ENCODE assay signal across 18 cellular contexts in the genomic region with DNA sequence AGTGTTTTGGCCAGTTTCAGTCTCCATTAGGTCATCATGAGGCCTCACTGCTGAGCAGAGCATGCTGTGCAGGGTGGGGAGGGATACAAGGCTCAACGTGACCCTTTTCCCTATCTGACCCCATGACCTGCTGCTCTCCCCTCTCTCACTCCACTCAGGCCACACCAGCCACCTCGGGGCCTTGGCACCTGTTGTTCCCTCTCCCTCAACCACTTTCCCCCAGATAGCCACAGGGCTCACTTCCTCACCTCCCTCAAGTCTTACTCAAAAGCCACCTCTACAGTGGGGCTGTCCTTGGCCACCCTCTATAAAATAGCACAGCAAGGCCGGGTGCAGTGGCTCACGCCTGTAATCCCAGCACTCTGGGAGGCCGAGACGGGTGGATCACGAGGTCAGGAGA.
"Had no signal": no experiment of that assay in that cellular context is flagged by ENCODE, and none has a peak within 500 bp of the region (broad histone marks: within the 10 kb centered on the region; RNA-seq: fewer than 3 reads in every experiment).

No MANE protein-coding gene starts in this region.

- H3K9me3 ChIP-seq: colonic mucosa, pancreas, uterus had no signal

- H3K36me3 ChIP-seq: colonic mucosa, pancreas, uterus had no signal

- H3K27ac ChIP-seq: foreskin keratinocyte, uterus had no signal

- ATAC-seq: foreskin keratinocyte; left lobe of liver; pancreas; stimulated activated naive B cell treated with anti-CD40 and anti-IgM and Interleukin-4, amounts not matched to agents 10 μg/mL and 1 μg/mL and 100 μg/mL, for 72 hours; T-cell; WTC11 had no signal

- FAIRE-seq: kidney, pancreas had no signal

- H3K27me3 ChIP-seq: colonic mucosa, foreskin keratinocyte, pancreas, uterus had no signal

- H3K4me3 ChIP-seq: colonic mucosa, pancreas, uterus had no signal

- DNase-seq: activated CD4-positive, alpha-beta memory T cell treated with anti-CD3 and anti-CD28 coated beads for 36 hours; activated CD4-positive, alpha-beta T cell treated with anti-CD3 and anti-CD28 coated beads for 4 hours; activated naive CD4-positive, alpha-beta T cell treated with Interleukin-2 at 50 U/mL for 16 hours; activated naive CD8-positive, alpha-beta T cell treated with anti-CD3 and anti-CD28 coated beads, Interleukin-2, amount 10 ng/mL, durations not matched to agents 7 days and 5 days; activated T-cell treated with anti-CD3 and anti-CD28 coated beads for 4 hours; amygdala; colonic mucosa; endodermal cell; foreskin keratinocyte; hypothalamus; kidney; naive B cell; pancreas; stimulated activated naive B cell treated with anti-CD40 and anti-IgM and Interleukin-4, amounts not matched to agents 10 μg/mL and 1 μg/mL and 100 μg/mL, for 72 hours; T-cell; uterus had no signal
